9 cellular contexts compared by ENCODE assay signal in genomic region chr2:233928594-233929351, GRCh38. TPM values are rescaled to one million over a fixed set of nuclear protein-coding genes. Genes with fewer than 3 reads are reported as not detected.
DNase-seq lines count a peak whose midpoint lies in the region; ATAC-seq, FAIRE-seq and TF ChIP-seq lines count a peak whose summit lies in the region.
"Had no signal": no experiment of that assay in that cellular context is flagged by ENCODE, and none has a peak within 500 bp of the region (broad histone marks: within the 10 kb centered on the region; RNA-seq: fewer than 3 reads in every experiment).

No MANE protein-coding gene starts in this region.

- H3K9me3 ChIP-seq in astrocyte (ENCODE audit: insufficient read depth, low read depth, low read length) (no peaks in the 10 kb centered on the region), neuronal stem cell (replicated peaks in 1 of 2; ENCODE audit: control insufficient read depth in 2 of 2, insufficient read depth in 1 of 2, low read depth in 1 of 2, low read length in 2 of 2) (no peaks in the 10 kb centered on the region), uterus (no peaks in the 10 kb centered on the region)

- no peak overlapping the region for H2AK5ac ChIP-seq in neuronal stem cell (ENCODE audit: low read depth, low read length)

- no peak overlapping the region for H3K27ac ChIP-seq in astrocyte (ENCODE audit: low read depth, low read length)
- no peak overlapping the region for H3K27ac ChIP-seq in neuronal stem cell (replicated peaks; ENCODE audit: low read length)
- H3K27ac ChIP-seq in uterus, result no peak overlapping the region

- H3K9ac ChIP-seq in astrocyte (ENCODE audit: low read length), result no peak overlapping the region
- no peak overlapping the region for H3K9ac ChIP-seq in neuronal stem cell (ENCODE audit: low read depth, low read length, poor library complexity)

- H3K4me3 ChIP-seq in LNCaP clone FGC (ENCODE audit: low read depth, low read length) (no peak overlapping the region), astrocyte (ENCODE audit: insufficient read depth, low read depth, low read length) (no peak overlapping the region), neuronal stem cell (ENCODE audit: low read length in 2 of 2) (no peak overlapping the region), uterus (no peak overlapping the region)

- H3K4ac ChIP-seq in neuronal stem cell (ENCODE audit: low read length), result no peak overlapping the region

- H3K27me3 ChIP-seq in astrocyte (ENCODE audit: insufficient read depth, low read length) (peaks cover 22% of the 10 kb centered on the region), neuronal stem cell (ENCODE audit: control insufficient read depth in 3 of 3, insufficient read depth in 3 of 3, low read depth in 1 of 3, low read length in 3 of 3) (peaks cover 0 to 7% (median 0%) of the 10 kb centered on the region in 3 experiments), uterus (no peaks in the 10 kb centered on the region)

- H3K23ac ChIP-seq in neuronal stem cell (ENCODE audit: low read depth, low read length, poor library complexity), result no peak overlapping the region

- DNase-seq in activated CD4-positive, alpha-beta T cell treated with anti-CD3 and anti-CD28 coated beads, Interleukin-2, amount 10 ng/mL, durations not matched to agents 24 days and 14 days, result peak; percentile 66
- DNase-seq in activated CD4-positive, alpha-beta T cell treated with anti-CD3 and anti-CD28 coated beads for 1 hour, result no peak
- DNase-seq in LNCaP clone FGC (ENCODE audit: low read depth) (no peak), astrocyte (ENCODE audit: low read depth) (no peak), neuronal stem cell (ENCODE audit: low spot score) (peak; percentile 38), uterus (no peak), NCI-H2227 treated with DMSO at 0.1 percent for 48 hours (lab: John Stamatoyannopoulos, UW) (no peak)

- no peak overlapping the region for H2BK5ac ChIP-seq in neuronal stem cell (ENCODE audit: low read length)

- TF ChIP-seq CTCF in LNCaP clone FGC (IDR thresholded peaks at IDR 0.05; ENCODE audit: control insufficient read depth, extremely low read depth, insufficient read depth), result peak; percentile 57
- TF ChIP-seq CTCF in astrocyte (IDR thresholded peaks at IDR 0.05; ENCODE audit: insufficient read depth, low read depth, low read length), result peak; percentile 73
- TF ChIP-seq CTCF in uterus (IDR thresholded peaks at IDR 0.05), result no peak

- ATAC-seq in HG03108 (IDR thresholded peaks at IDR 0.05; ENCODE audit: unreplicated experiment), result no peak

- no peaks in the 10 kb centered on the region for H4K20me1 ChIP-seq in astrocyte (ENCODE audit: insufficient read depth, low read length)

- no peaks in the 10 kb centered on the region for H3K79me1 ChIP-seq in neuronal stem cell (ENCODE audit: low read depth, low read length)

- FAIRE-seq in astrocyte (lab: Jason Lieb, UNC), result no peak

- intact Hi-C loops in activated CD4-positive, alpha-beta T cell treated with anti-CD3 and anti-CD28 coated beads, Interleukin-2, amount 10 ng/mL, durations not matched to agents 24 days and 14 days (cut with micrococcal nuclease), result no loop called here
- intact Hi-C loops in uterus (cut with DNase I; ENCODE audit: low total_unique reads), result no loop called here

- no peaks in the 10 kb centered on the region for H3K9me3 Mint-ChIP-seq in activated CD4-positive, alpha-beta T cell treated with anti-CD3 and anti-CD28 coated beads, Interleukin-2, amount 10 ng/mL, durations not matched to agents 24 days and 14 days
- peaks cover 3% of the 10 kb centered on the region for H3K9me3 Mint-ChIP-seq in astrocyte (ENCODE audit: unreplicated experiment)
- H3K9me3 Mint-ChIP-seq: central memory CD8-positive, alpha-beta T cell had no signal

- no peak overlapping the region for H2AFZ ChIP-seq in astrocyte (ENCODE audit: low read depth, low read length)
- no peak overlapping the region for H2AFZ ChIP-seq in neuronal stem cell (ENCODE audit: low read length)

- no peak overlapping the region for H2BK12ac ChIP-seq in neuronal stem cell (ENCODE audit: low read length)

- TF ChIP-seq POLR2A in uterus (IDR thresholded peaks at IDR 0.05), result no peak

- no peak overlapping the region for H4K91ac ChIP-seq in neuronal stem cell (ENCODE audit: low read depth, low read length, poor library complexity)

- H2BK120ac ChIP-seq in neuronal stem cell (ENCODE audit: low read depth, low read length), result no peak overlapping the region

- no peak overlapping the region for H4K8ac ChIP-seq in neuronal stem cell (ENCODE audit: low read depth, low read length)

- no peak overlapping the region for H3K18ac ChIP-seq in neuronal stem cell (ENCODE audit: low read length)

- no peaks in the 10 kb centered on the region for H3K79me2 ChIP-seq in astrocyte (ENCODE audit: insufficient read depth, low read length)

- H2BK15ac ChIP-seq in neuronal stem cell (ENCODE audit: low read length), result no peak overlapping the region

- peaks cover 38% of the 10 kb centered on the region for H3K27me3 Mint-ChIP-seq in activated CD4-positive, alpha-beta T cell treated with anti-CD3 and anti-CD28 coated beads, Interleukin-2, amount 10 ng/mL, durations not matched to agents 24 days and 14 days
- H3K27me3 Mint-ChIP-seq in astrocyte (ENCODE audit: low read depth, unreplicated experiment), result peaks cover 25% of the 10 kb centered on the region

- H3K4me1 Mint-ChIP-seq in activated CD4-positive, alpha-beta T cell treated with anti-CD3 and anti-CD28 coated beads, Interleukin-2, amount 10 ng/mL, durations not matched to agents 24 days and 14 days, result peaks cover 6% of the 10 kb centered on the region
- H3K4me1 Mint-ChIP-seq in astrocyte (ENCODE audit: low read depth, unreplicated experiment), result peaks cover 6% of the 10 kb centered on the region

- H3K36me3 ChIP-seq in astrocyte (ENCODE audit: insufficient read depth, low read length) (no peaks in the 10 kb centered on the region), neuronal stem cell (replicated peaks in 1 of 2; ENCODE audit: control insufficient read depth in 2 of 2, insufficient read depth in 2 of 2, low read length in 2 of 2) (no peaks in the 10 kb centered on the region), uterus (no peaks in the 10 kb centered on the region)

- no CpG with 5 or more reads among the region's 7 CpGs for WGBS in neuronal stem cell (ENCODE audit: extremely low coverage in 2 of 2, insufficient read length in 2 of 2, insufficient replicate concordance in 1 of 2), 2 donors

- no peaks in the 10 kb centered on the region for H3K36me3 Mint-ChIP-seq in activated CD4-positive, alpha-beta T cell treated with anti-CD3 and anti-CD28 coated beads, Interleukin-2, amount 10 ng/mL, durations not matched to agents 24 days and 14 days (ENCODE audit: low read depth)
- no peaks in the 10 kb centered on the region for H3K36me3 Mint-ChIP-seq in astrocyte (ENCODE audit: low read depth, unreplicated experiment)

- no peak overlapping the region for H3K27ac Mint-ChIP-seq in activated CD4-positive, alpha-beta T cell treated with anti-CD3 and anti-CD28 coated beads, Interleukin-2, amount 10 ng/mL, durations not matched to agents 24 days and 14 days
- no peak overlapping the region for H3K27ac Mint-ChIP-seq in astrocyte (ENCODE audit: unreplicated experiment)

- H3K4me2 ChIP-seq in astrocyte (ENCODE audit: low read length) (no peak overlapping the region), neuronal stem cell (ENCODE audit: insufficient read depth, low read length, poor library complexity, severe bottlenecking) (no peak overlapping the region)

- H3K14ac ChIP-seq in neuronal stem cell (ENCODE audit: low read length), result no peak overlapping the region

- H3K4me3 Mint-ChIP-seq in activated CD4-positive, alpha-beta T cell treated with anti-CD3 and anti-CD28 coated beads, Interleukin-2, amount 10 ng/mL, durations not matched to agents 24 days and 14 days, result no peak overlapping the region
- H3K4me3 Mint-ChIP-seq in astrocyte (ENCODE audit: unreplicated experiment), result no peak overlapping the region
- H3K4me3 Mint-ChIP-seq: central memory CD8-positive, alpha-beta T cell had no signal

- no peaks in the 10 kb centered on the region for H3K4me1 ChIP-seq in astrocyte (ENCODE audit: insufficient read depth, low read length)
- H3K4me1 ChIP-seq in neuronal stem cell (ENCODE audit: control insufficient read depth in 2 of 2, insufficient read depth in 1 of 2, low read depth in 1 of 2, low read length in 2 of 2), result peaks cover 0 to 4% of the 10 kb centered on the region in 2 donors
- H3K4me1 ChIP-seq in uterus, result no peaks in the 10 kb centered on the region

RNA-seq across cellular contexts. Expression of gene TRPM8, which starts 11.6 kb away (rescaled TPM):
- not detected in 2 replicates for total RNA-seq in activated CD4-positive, alpha-beta T cell treated with anti-CD3 and anti-CD28 coated beads, Interleukin-2, amount 10 ng/mL, durations not matched to agents 24 days and 14 days
- total RNA-seq in astrocyte (0.31 and 0.95 TPM in 2 replicates), uterus (under 1 TPM in 1 of 4 donors, not detected in 3; 0.35 TPM)
- polyA plus RNA-seq in neuronal stem cell (2013, experiment 1 of 2), result 4.2 TPM
- polyA plus RNA-seq in neuronal stem cell (2013, experiment 2 of 2), result 4.8 TPM

Comparison
In these comparisons a context has a peak if more than half of its experiments do, and no peak if none do; other contexts are left out.
1. DNase-seq: peak in activated CD4-positive, alpha-beta T cell treated with anti-CD3 and anti-CD28 coated beads, Interleukin-2, amount 10 ng/mL, durations not matched to agents 24 days and 14 days (single experiment) and neuronal stem cell (single experiment); none in activated CD4-positive, alpha-beta T cell treated with anti-CD3 and anti-CD28 coated beads for 1 hour (single experiment), LNCaP clone FGC (single experiment), astrocyte (single experiment), uterus (0 of 2) and NCI-H2227 treated with DMSO at 0.1 percent for 48 hours (single experiment).
2. CTCF ChIP-seq: peak in LNCaP clone FGC (single experiment) and astrocyte (single experiment); none in uterus (0 of 4).